1 cellular context compared by ENCODE assay signal in genomic region chr7:98133181-98133580, GRCh38.
TF ChIP-seq lines count a peak whose summit lies in the region.

No MANE protein-coding gene starts in this region.

TF ChIP-seq in K562, 482 proteins besides CTCF, POLR2A, EP300 and RAD21 (continued from another document and continues in another):
- no peak for TF ChIP-seq ZNF407 (IDR thresholded peaks at IDR 0.05; ENCODE audit: low read depth)
- TF ChIP-seq CUX1 (CRISPR knock-in tag; IDR thresholded peaks at IDR 0.05), result no peak
- peak; percentile 91 for TF ChIP-seq E2F8 (IDR thresholded peaks at IDR 0.05; ENCODE audit: low read depth, partially characterized antibody)
- TF ChIP-seq ETV6 (IDR thresholded peaks at IDR 0.05; ENCODE audit: borderline replicate concordance in 1 of 2, low read depth in 2 of 2, low read length in 1 of 2), result peak; percentile 92 to 99
- TF ChIP-seq ETV6 (CRISPR knock-in tag; IDR thresholded peaks at IDR 0.05; ENCODE audit: borderline replicate concordance), result no peak
- peak; percentile 86 for TF ChIP-seq STAT5A (IDR thresholded peaks at IDR 0.05; ENCODE audit: borderline replicate concordance, low read length)
- TF ChIP-seq POLR2H (tag; IDR thresholded peaks at IDR 0.05; ENCODE audit: low read depth), result no peak
- TF ChIP-seq FOXM1 (IDR thresholded peaks at IDR 0.05; ENCODE audit: low read depth), result peak; percentile 69; the same call in 1 of the 2 replicates
- no peak for TF ChIP-seq FOXM1 (CRISPR knock-in tag; IDR thresholded peaks at IDR 0.05; ENCODE audit: low read depth)
- peak; percentile 93 for TF ChIP-seq ARID1B (IDR thresholded peaks at IDR 0.05)
- TF ChIP-seq MNT (conservative IDR thresholded peaks at IDR 0.05), result 0 out of 4 replicates have a peak, but pooled peaks of 1 of the 2 experiments have one; percentile 51
- peak; percentile 49; the same call in 1 of the 2 replicates for TF ChIP-seq JUND (IDR thresholded peaks at IDR 0.05; ENCODE audit: borderline replicate concordance, low read depth, low read length)
- TF ChIP-seq JUND (tag; IDR thresholded peaks at IDR 0.05; ENCODE audit: borderline replicate concordance, low read depth, low read length), result peak; percentile 30; the same call in 1 of the 3 replicates
- peak; percentile 40; the same call in 1 of the 2 replicates for TF ChIP-seq ATF7 (IDR thresholded peaks at IDR 0.05)
- peak; percentile 13; the same call in 1 of the 2 replicates for TF ChIP-seq CXXC5 (CRISPR knock-in tag; IDR thresholded peaks at IDR 0.05)
- peak; percentile 78 for TF ChIP-seq NCOR1 (IDR thresholded peaks at IDR 0.05)
- TF ChIP-seq MXI1 (IDR thresholded peaks at IDR 0.05; ENCODE audit: low read depth, low read length), result no peak
- TF ChIP-seq ZBTB9 (CRISPR knock-in tag; IDR thresholded peaks at IDR 0.05), result 0 out of 2 replicates have a peak, but pooled peaks have one; percentile 51
- TF ChIP-seq ZNF124 (CRISPR knock-in tag; IDR thresholded peaks at IDR 0.05), result no peak
- TF ChIP-seq ARID3A (IDR thresholded peaks at IDR 0.05; ENCODE audit: borderline replicate concordance, low read depth, low read length), result peak; percentile 25; the same call in 1 of the 2 replicates
- no peak for TF ChIP-seq SMAD2 (IDR thresholded peaks at IDR 0.05; ENCODE audit: low read depth, low read length)
- no peak for TF ChIP-seq SNAPC5 (CRISPR knock-in tag; IDR thresholded peaks at IDR 0.05)
- peak in 1 of 2 experiments; percentile 34; a peak in 1 of 4 replicates for TF ChIP-seq ZMIZ1 (IDR thresholded peaks at IDR 0.05; ENCODE audit: low read depth in 2 of 2, low read length in 2 of 2)
- TF ChIP-seq NUFIP1 (IDR thresholded peaks at IDR 0.05; ENCODE audit: partially characterized antibody), result no peak
- TF ChIP-seq KAT2B (IDR thresholded peaks at IDR 0.05; ENCODE audit: low read depth, low read length), result no peak
- TF ChIP-seq NBN (IDR thresholded peaks at IDR 0.05; ENCODE audit: low read depth), result peak; percentile 63; the same call in 1 of the 2 replicates
- peak; percentile 87 for TF ChIP-seq CBFA2T3 (IDR thresholded peaks at IDR 0.05)
- TF ChIP-seq KDM4B (IDR thresholded peaks at IDR 0.05; ENCODE audit: borderline replicate concordance in 2 of 2, low read depth in 1 of 2), result no peak
- peak; percentile 72; the same call in 1 of the 2 replicates for TF ChIP-seq SMARCC2 (IDR thresholded peaks at IDR 0.05; ENCODE audit: low read depth)
